Comparison of ENCODE assay signal across 23 cellular contexts in the genomic region with DNA sequence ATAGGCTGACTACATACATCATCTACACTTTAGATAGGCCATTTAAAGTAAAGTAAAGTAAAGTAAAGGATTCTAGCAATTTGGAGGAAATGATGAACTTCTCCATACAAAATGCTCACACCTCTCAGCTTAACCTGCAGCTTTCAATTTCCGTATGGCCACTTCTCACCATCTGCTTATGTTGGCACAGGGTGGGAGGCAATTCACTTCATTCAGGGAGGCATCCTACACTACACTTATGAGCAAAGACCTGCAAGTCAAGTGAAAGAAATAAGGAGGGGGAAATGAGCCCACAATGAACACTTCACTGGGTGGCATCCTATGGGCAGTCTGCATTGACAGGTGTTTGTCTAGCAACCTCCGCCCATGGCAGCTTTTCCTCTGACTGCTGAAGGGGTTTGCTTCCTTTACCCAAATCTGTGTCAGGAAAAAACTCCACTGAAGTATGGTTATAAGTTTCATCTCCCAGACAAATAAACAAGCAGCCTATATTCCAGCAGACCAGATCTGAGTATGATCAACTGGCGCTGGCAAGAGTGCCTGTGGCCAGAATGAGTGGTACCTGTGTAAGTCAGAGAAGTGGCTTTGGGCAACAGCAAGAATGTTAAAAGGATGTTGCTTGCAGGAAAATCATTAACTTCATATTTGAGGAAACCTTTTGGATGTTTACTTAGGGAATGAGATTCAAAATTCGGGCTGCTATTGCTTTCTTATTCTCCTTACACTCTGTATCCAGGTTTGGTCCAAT.
DNase-seq lines count a peak whose midpoint lies in the region; ATAC-seq and TF ChIP-seq lines count a peak whose summit lies in the region.
"Had no signal": no experiment of that assay in that cellular context is flagged by ENCODE, and none has a peak within 500 bp of the region (broad histone marks: within the 10 kb centered on the region; RNA-seq: fewer than 3 reads in every experiment).

No MANE protein-coding gene starts in this region.

- H3K4me1 Mint-ChIP-seq in stimulated activated naive CD8-positive, alpha-beta T cell treated with anti-CD3 and anti-CD28 coated beads, Interleukin-15, amount 100 ng/mL, for 72 hours, result no peaks in the 10 kb centered on the region

- H3K27me3 Mint-ChIP-seq in stimulated activated naive CD8-positive, alpha-beta T cell treated with anti-CD3 and anti-CD28 coated beads, Interleukin-15, amount 100 ng/mL, for 72 hours, result peaks cover 8% of the 10 kb centered on the region

- H3K4me3 ChIP-seq in right lobe of liver, result no peak overlapping the region
- H3K4me3 ChIP-seq: BLaER1 treated with 17β-estradiol and CSF1 and Interleukin-3, amounts not matched to agents 10 nM and 100 nM; PC-9; SJCRH30 had no signal

- H3K27ac ChIP-seq in right lobe of liver, result no peak overlapping the region
- H3K27ac ChIP-seq: BLaER1 treated with 17β-estradiol and CSF1 and Interleukin-3, amounts not matched to agents 10 nM and 100 nM; PC-9; SJCRH30 had no signal

- no peaks in the 10 kb centered on the region for H3K4me1 ChIP-seq in right lobe of liver
- H3K4me1 ChIP-seq: BLaER1 treated with 17β-estradiol and CSF1 and Interleukin-3, amounts not matched to agents 10 nM and 100 nM; SJCRH30 had no signal

- no peak overlapping the region for H3K4me3 Mint-ChIP-seq in stimulated activated naive CD8-positive, alpha-beta T cell treated with anti-CD3 and anti-CD28 coated beads, Interleukin-15, amount 100 ng/mL, for 72 hours
- H3K4me3 Mint-ChIP-seq: CD4-positive, alpha-beta T cell had no signal

- TF ChIP-seq CTCF in right lobe of liver (IDR thresholded peaks at IDR 0.05), result no peak

- intact Hi-C loops in right lobe of liver (cut with DNase I), result no loop called here

- no peaks in the 10 kb centered on the region for H3K36me3 ChIP-seq in right lobe of liver
- H3K36me3 ChIP-seq: BLaER1 treated with 17β-estradiol and CSF1 and Interleukin-3, amounts not matched to agents 10 nM and 100 nM; SJCRH30 had no signal

- H3K9me3 Mint-ChIP-seq in stimulated activated naive CD8-positive, alpha-beta T cell treated with anti-CD3 and anti-CD28 coated beads, Interleukin-15, amount 100 ng/mL, for 72 hours, result no peaks in the 10 kb centered on the region
- H3K9me3 Mint-ChIP-seq: CD4-positive, alpha-beta T cell had no signal

- no peak for ATAC-seq in stimulated activated naive CD8-positive, alpha-beta T cell treated with anti-CD3 and anti-CD28 coated beads, Interleukin-15, amount 100 ng/mL, for 72 hours
- no peak for ATAC-seq in right lobe of liver
- ATAC-seq: Right ventricle myocardium inferior, SK-N-SH treated with all-trans-retinoic acid at 6 μM for 48 hours had no signal

- WGBS in right lobe of liver (ENCODE audit: insufficient coverage, low coverage, low lambda C conversion rate, missing lambda C conversion rate), result 58% methylated on average over 4 of the region's 4 CpGs

- DNase-seq in NCI-H345 (lab: John Stamatoyannopoulos, UW), result peak; percentile 10
- DNase-seq in NCI-H345 treated with DMSO at 0.1 percent for 48 hours (lab: John Stamatoyannopoulos, UW; ENCODE audit: unreplicated experiment), result no peak
- peak; percentile 97 for DNase-seq in G401 (ENCODE audit: low spot score)
- peak; percentile 83 for DNase-seq in NCI-H524 treated with DMSO at 0.1 percent for 48 hours (lab: John Stamatoyannopoulos, UW)
- peak; percentile 15 for DNase-seq in renal cortical epithelial cell (ENCODE audit: low read depth)
- DNase-seq in activated CD4-positive, CD25-positive, alpha-beta regulatory T cell (lab: John Stamatoyannopoulos, UW), result no peak
- DNase-seq in stimulated activated naive CD8-positive, alpha-beta T cell treated with anti-CD3 and anti-CD28 coated beads, Interleukin-15, amount 100 ng/mL, for 72 hours, result no peak
- DNase-seq in right lobe of liver, result no peak
- DNase-seq: AML-193; CD4-positive, alpha-beta T cell; DND-41; NCI-H1092 treated with DMSO at 0.1 percent for 48 hours; NCI-H1436; NCI-H1930; NCI-H446; NCI-H748 treated with DMSO at 0.1 percent for 48 hours; NK-92 treated with Interleukin-12 subunit alpha and Interleukin-12 subunit beta, amount 100 ng/mL, for 24 hours; PC-9; SJCRH30; T-helper 2 cell had no signal

- H3K27me3 ChIP-seq in right lobe of liver, result no peaks in the 10 kb centered on the region
- H3K27me3 ChIP-seq: BLaER1 treated with 17β-estradiol and CSF1 and Interleukin-3, amounts not matched to agents 10 nM and 100 nM; SJCRH30 had no signal

- TF ChIP-seq POLR2A in right lobe of liver (IDR thresholded peaks at IDR 0.05), result no peak

- H3K9me3 ChIP-seq in right lobe of liver, result no peaks in the 10 kb centered on the region
- H3K9me3 ChIP-seq: BLaER1 treated with 17β-estradiol and CSF1 and Interleukin-3, amounts not matched to agents 10 nM and 100 nM; SJCRH30 had no signal

- H3K27ac Mint-ChIP-seq in stimulated activated naive CD8-positive, alpha-beta T cell treated with anti-CD3 and anti-CD28 coated beads, Interleukin-15, amount 100 ng/mL, for 72 hours, result no peak overlapping the region
- H3K27ac Mint-ChIP-seq: CD4-positive, alpha-beta T cell had no signal

- in situ Hi-C loops in G401 (cut with HindIII; ENCODE audit: low sequenced_read_pairs), result loop anchor here (25.0 kb wide), 1 partner anchor 88 kb away; no protein-coding TSS in a partner anchor

Comparison
In these comparisons a context has a peak if more than half of its experiments do, and no peak if none do; other contexts are left out.
1. DNase-seq: peak in NCI-H345 (single experiment), G401 (single experiment), NCI-H524 treated with DMSO at 0.1 percent for 48 hours (single experiment) and renal cortical epithelial cell (single experiment); none in NCI-H345 treated with DMSO at 0.1 percent for 48 hours (single experiment), activated CD4-positive, CD25-positive, alpha-beta regulatory T cell (0 of 4), stimulated activated naive CD8-positive, alpha-beta T cell treated with anti-CD3 and anti-CD28 coated beads, Interleukin-15, amount 100 ng/mL, for 72 hours (0 of 2) and right lobe of liver (0 of 3).